ENCODE assay signal across 5 cellular contexts in the genomic region with DNA sequence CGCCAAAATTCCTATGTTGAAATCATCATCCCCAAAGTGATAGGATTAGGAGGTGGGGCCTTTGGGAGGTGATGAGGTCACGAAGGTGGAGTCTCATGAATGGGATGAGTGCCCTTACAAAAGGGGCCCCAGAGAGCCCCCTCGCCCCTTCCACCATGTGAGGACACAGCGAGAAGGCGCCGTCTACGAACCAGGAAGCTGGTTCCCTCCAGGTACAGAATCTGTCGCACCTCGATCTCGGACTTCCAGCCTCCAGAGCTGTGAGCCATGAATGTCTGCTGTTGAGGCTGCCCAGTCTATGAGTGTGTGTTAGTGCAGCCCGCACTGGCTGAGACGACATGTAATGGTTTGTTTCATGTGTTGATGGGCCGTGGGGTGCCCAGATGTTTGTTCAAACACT.
"Had no signal": no experiment of that assay in that cellular context is flagged by ENCODE, and none has a peak within 500 bp of the region (broad histone marks: within the 10 kb centered on the region; RNA-seq: fewer than 3 reads in every experiment).

No MANE protein-coding gene starts in this region.

- H3K4me3 ChIP-seq: GM12878 had no signal

- DNase-seq: GDM1, GF-D8 had no signal

- FAIRE-seq: GM12878, GM12892, GM19239 had no signal
